ENCODE assay signal across 7 cellular contexts in genomic region chr6:158769696-158770446, GRCh38. TPM values are rescaled to one million over a fixed set of nuclear protein-coding genes. Genes with fewer than 3 reads are reported as not detected.
DNase-seq lines count a peak whose midpoint lies in the region; ATAC-seq and TF ChIP-seq lines count a peak whose summit lies in the region.

No MANE protein-coding gene starts in this region.

- peaks cover 3% of the 10 kb centered on the region for H3K4me1 Mint-ChIP-seq in CD14-positive monocyte

- no peak for TF ChIP-seq POLR2A in sigmoid colon (IDR thresholded peaks at IDR 0.05)

- H3K4me3 ChIP-seq in SJCRH30 (no peak overlapping the region), sigmoid colon (no peak overlapping the region)

- peak overlapping the region in 3 of 7 donors; percentile 3 to 76 (median 52) for H3K27ac Mint-ChIP-seq in CD14-positive monocyte

- TF ChIP-seq CTCF in sigmoid colon (IDR thresholded peaks at IDR 0.05) (no peak), CD14-positive monocyte (IDR thresholded peaks at IDR 0.05) (no peak)

- no peaks in the 10 kb centered on the region for H3K9me3 ChIP-seq in SJCRH30 (replicated peaks)
- no peaks in the 10 kb centered on the region for H3K9me3 ChIP-seq in sigmoid colon

- peaks cover 0 to 3% (median 0%) of the 10 kb centered on the region in 7 donors for H3K9me3 Mint-ChIP-seq in CD14-positive monocyte

- intact Hi-C loops in Right ventricle myocardium inferior (cut with DNase I): loop anchor here (5.0 kb wide), 1 partner anchor 47 kb away; the partner anchor contains the start of gene EZR
- intact Hi-C loops in sigmoid colon (cut with DNase I): no loop called here
- intact Hi-C loops in CD14-positive monocyte (cut with micrococcal nuclease): loop anchor here in 1 of 2 donors (10.0 kb wide), 1 partner anchor 65 kb away; no protein-coding TSS in a partner anchor

- H3K4me1 ChIP-seq in SJCRH30: no peaks in the 10 kb centered on the region
- no peaks in the 10 kb centered on the region for H3K4me1 ChIP-seq in sigmoid colon

- H3K27me3 ChIP-seq in SJCRH30 (no peaks in the 10 kb centered on the region), sigmoid colon (no peaks in the 10 kb centered on the region)

- ATAC-seq in Right ventricle myocardium inferior (peak; percentile 78), HG02938 (IDR thresholded peaks at IDR 0.05; ENCODE audit: unreplicated experiment) (no peak)

- H3K4me3 Mint-ChIP-seq in CD14-positive monocyte: no peak overlapping the region

- H3K27ac ChIP-seq in SJCRH30 (peak overlapping the region; percentile 35), sigmoid colon (no peak overlapping the region)

- peaks cover 97 to 100% of the 10 kb centered on the region in 2 donors for H3K36me3 Mint-ChIP-seq in CD14-positive monocyte

- H3K36me3 ChIP-seq in SJCRH30 (peaks cover 24% of the 10 kb centered on the region), sigmoid colon (peaks cover 32 to 82% (median 75%) of the 10 kb centered on the region in 4 donors)

- no peak for TF ChIP-seq EP300 in sigmoid colon (IDR thresholded peaks at IDR 0.05)

- WGBS in sigmoid colon, 2 donors: 93 to 94% methylated on average over 18 of the region's 18 CpGs

- DNase-seq in NCI-H1092 treated with DMSO at 0.1 percent for 48 hours (lab: John Stamatoyannopoulos, UW) (peak; percentile 94), SJCRH30 (peak; percentile 48 to 64), Right ventricle myocardium inferior (ENCODE audit: missing footprints) (peak; percentile 81), sigmoid colon (peak; percentile 70), CD14-positive monocyte (ENCODE audit: low spot score) (no peak)
- DNase-seq in activated CD4-positive, CD25-positive, alpha-beta regulatory T cell (lab: John Stamatoyannopoulos, UW): no peak

- peaks cover 0 to 2% (median 0%) of the 10 kb centered on the region in 3 donors for H3K27me3 Mint-ChIP-seq in CD14-positive monocyte (ENCODE audit: low read depth in 3 of 3)

RNA-seq across cellular contexts. Expression of gene EZR, which starts 49.3 kb away (rescaled TPM):
- total RNA-seq in SJCRH30 (2014; rRNA removed; shearing (Covaris generic)): 41.9 and 44.6 TPM in 2 replicates
- total RNA-seq in Right ventricle myocardium inferior (203 TPM), sigmoid colon (10 to 100 TPM; 33.5 to 46.0 (median 38.3) TPM)
- polyA plus RNA-seq in sigmoid colon (100 to 1,000 TPM; 214 to 333 (median 262) TPM), CD14-positive monocyte (10 to 100 TPM; 86.3 to 95.8 TPM)

Comparison
In these comparisons a context has a peak if more than half of its experiments do, and no peak if none do; other contexts are left out.
1. DNase-seq: peak in NCI-H1092 treated with DMSO at 0.1 percent for 48 hours (single experiment), SJCRH30 (2 of 2), Right ventricle myocardium inferior (single experiment) and sigmoid colon (single experiment); none in activated CD4-positive, CD25-positive, alpha-beta regulatory T cell (0 of 4) and CD14-positive monocyte (single experiment).